ENCODE assay signal across 1 cellular context in genomic region chr1:50700226-50701020, GRCh38.
TF ChIP-seq lines count a peak whose summit lies in the region.

No MANE protein-coding gene starts in this region.

TF ChIP-seq in HEK293, 187 proteins besides CTCF, POLR2A, EP300 and RAD21 (continued from another document):
- 0 out of 2 replicates have a peak, but pooled peaks have one; percentile 18 for TF ChIP-seq ZNF398 (tag by site-specific recombination; IDR thresholded peaks at IDR 0.05)
- TF ChIP-seq, protein P1, sequence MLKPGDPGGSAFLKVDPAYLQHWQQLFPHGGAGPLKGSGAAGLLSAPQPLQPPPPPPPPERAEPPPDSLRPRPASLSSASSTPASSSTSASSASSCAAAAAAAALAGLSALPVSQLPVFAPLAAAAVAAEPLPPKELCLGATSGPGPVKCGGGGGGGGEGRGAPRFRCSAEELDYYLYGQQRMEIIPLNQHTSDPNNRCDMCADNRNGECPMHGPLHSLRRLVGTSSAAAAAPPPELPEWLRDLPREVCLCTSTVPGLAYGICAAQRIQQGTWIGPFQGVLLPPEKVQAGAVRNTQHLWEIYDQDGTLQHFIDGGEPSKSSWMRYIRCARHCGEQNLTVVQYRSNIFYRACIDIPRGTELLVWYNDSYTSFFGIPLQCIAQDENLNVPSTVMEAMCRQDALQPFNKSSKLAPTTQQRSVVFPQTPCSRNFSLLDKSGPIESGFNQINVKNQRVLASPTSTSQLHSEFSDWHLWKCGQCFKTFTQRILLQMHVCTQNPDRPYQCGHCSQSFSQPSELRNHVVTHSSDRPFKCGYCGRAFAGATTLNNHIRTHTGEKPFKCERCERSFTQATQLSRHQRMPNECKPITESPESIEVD (tag by site-specific recombination; IDR thresholded peaks at IDR 0.05), result peak; percentile 88
- TF ChIP-seq RBAK (tag by site-specific recombination; IDR thresholded peaks at IDR 0.05), result no peak
- TF ChIP-seq ZNF514 (tag by site-specific recombination; IDR thresholded peaks at IDR 0.05), result no peak
- peak; percentile 56; the same call in 1 of the 2 replicates for TF ChIP-seq TCF7L2 (IDR thresholded peaks at IDR 0.05; ENCODE audit: borderline replicate concordance, low read depth, low read length)
- TF ChIP-seq PRDM4 (tag by site-specific recombination; IDR thresholded peaks at IDR 0.05), result peak; percentile 47; the same call in 1 of the 2 replicates
- 0 out of 2 replicates have a peak, but pooled peaks have one; percentile 54 for TF ChIP-seq ZNF843 (tag by site-specific recombination; IDR thresholded peaks at IDR 0.05)
- peak; percentile 88 for TF ChIP-seq OSR2 (tag by site-specific recombination; IDR thresholded peaks at IDR 0.05)
- TF ChIP-seq ZXDB (tag by site-specific recombination; IDR thresholded peaks at IDR 0.05), result peak; percentile 52; the same call in 1 of the 2 replicates
- TF ChIP-seq ZBTB48 (tag by site-specific recombination; IDR thresholded peaks at IDR 0.05), result no peak
- peak; percentile 20; the same call in 1 of the 2 replicates for TF ChIP-seq IKZF3 (tag by site-specific recombination; IDR thresholded peaks at IDR 0.05)
- peak; percentile 58; the same call in 1 of the 2 replicates for TF ChIP-seq ZNF596 (tag by site-specific recombination; IDR thresholded peaks at IDR 0.05)
TF ChIP-seq in HEK293: peak in this region for 13.
